ENCODE assay signal across 1 cellular context in genomic region chr12:25692115-25693035, GRCh38.
TF ChIP-seq lines count a peak whose summit lies in the region.

No MANE protein-coding gene starts in this region.

TF ChIP-seq in HEK293, 187 proteins besides CTCF, POLR2A, EP300 and RAD21 (continued from another document and continues in another):
- TF ChIP-seq, protein P1, sequence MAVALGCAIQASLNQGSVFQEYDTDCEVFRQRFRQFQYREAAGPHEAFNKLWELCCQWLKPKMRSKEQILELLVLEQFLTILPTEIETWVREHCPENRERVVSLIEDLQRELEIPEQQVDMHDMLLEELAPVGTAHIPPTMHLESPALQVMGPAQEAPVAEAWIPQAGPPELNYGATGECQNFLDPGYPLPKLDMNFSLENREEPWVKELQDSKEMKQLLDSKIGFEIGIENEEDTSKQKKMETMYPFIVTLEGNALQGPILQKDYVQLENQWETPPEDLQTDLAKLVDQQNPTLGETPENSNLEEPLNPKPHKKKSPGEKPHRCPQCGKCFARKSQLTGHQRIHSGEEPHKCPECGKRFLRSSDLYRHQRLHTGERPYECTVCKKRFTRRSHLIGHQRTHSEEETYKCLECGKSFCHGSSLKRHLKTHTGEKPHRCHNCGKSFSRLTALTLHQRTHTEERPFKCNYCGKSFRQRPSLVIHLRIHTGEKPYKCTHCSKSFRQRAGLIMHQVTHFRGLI (tag by site-specific recombination; IDR thresholded peaks at IDR 0.05), result no peak; the same call in 1 of the 2 replicates
- TF ChIP-seq, protein P2, sequence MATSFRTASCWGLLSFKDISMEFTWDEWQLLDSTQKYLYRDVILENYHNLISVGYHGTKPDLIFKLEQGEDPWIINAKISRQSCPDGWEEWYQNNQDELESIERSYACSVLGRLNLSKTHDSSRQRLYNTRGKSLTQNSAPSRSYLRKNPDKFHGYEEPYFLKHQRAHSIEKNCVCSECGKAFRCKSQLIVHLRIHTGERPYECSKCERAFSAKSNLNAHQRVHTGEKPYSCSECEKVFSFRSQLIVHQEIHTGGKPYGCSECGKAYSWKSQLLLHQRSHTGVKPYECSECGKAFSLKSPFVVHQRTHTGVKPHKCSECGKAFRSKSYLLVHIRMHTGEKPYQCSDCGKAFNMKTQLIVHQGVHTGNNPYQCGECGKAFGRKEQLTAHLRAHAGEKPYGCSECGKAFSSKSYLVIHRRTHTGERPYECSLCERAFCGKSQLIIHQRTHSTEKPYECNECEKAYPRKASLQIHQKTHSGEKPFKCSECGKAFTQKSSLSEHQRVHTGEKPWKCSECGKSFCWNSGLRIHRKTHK (tag by site-specific recombination; IDR thresholded peaks at IDR 0.05), result no peak
- no peak for TF ChIP-seq ZNF677 (tag by site-specific recombination; IDR thresholded peaks at IDR 0.05)
- TF ChIP-seq SP3 (tag by site-specific recombination; IDR thresholded peaks at IDR 0.05), result no peak
- TF ChIP-seq ZNF571 (tag by site-specific recombination; IDR thresholded peaks at IDR 0.05), result no peak
- no peak for TF ChIP-seq ZBTB11 (tag by site-specific recombination; conservative IDR thresholded peaks at IDR 0.05; ENCODE audit: low read depth)
- TF ChIP-seq GLI2 (tag by site-specific recombination; IDR thresholded peaks at IDR 0.05; ENCODE audit: borderline replicate concordance, low read depth), result 0 out of 2 replicates have a peak, but pooled peaks have one; percentile 51
- TF ChIP-seq ZNF391 (tag by site-specific recombination; IDR thresholded peaks at IDR 0.05; ENCODE audit: borderline replicate concordance, low read depth), result no peak
- no peak for TF ChIP-seq ZNF132 (tag by site-specific recombination; IDR thresholded peaks at IDR 0.05; ENCODE audit: borderline replicate concordance)
- no peak for TF ChIP-seq BCL11B (tag by site-specific recombination; IDR thresholded peaks at IDR 0.05; ENCODE audit: low read depth)
- TF ChIP-seq PRDM6 (tag by site-specific recombination; IDR thresholded peaks at IDR 0.05), result peak; percentile 88
- no peak for TF ChIP-seq ZNF785 (tag by site-specific recombination; IDR thresholded peaks at IDR 0.05)
- TF ChIP-seq, protein P3, sequence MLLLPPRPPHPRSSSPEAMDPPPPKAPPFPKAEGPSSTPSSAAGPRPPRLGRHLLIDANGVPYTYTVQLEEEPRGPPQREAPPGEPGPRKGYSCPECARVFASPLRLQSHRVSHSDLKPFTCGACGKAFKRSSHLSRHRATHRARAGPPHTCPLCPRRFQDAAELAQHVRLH (tag by site-specific recombination; IDR thresholded peaks at IDR 0.05), result no peak
- TF ChIP-seq, protein P4, sequence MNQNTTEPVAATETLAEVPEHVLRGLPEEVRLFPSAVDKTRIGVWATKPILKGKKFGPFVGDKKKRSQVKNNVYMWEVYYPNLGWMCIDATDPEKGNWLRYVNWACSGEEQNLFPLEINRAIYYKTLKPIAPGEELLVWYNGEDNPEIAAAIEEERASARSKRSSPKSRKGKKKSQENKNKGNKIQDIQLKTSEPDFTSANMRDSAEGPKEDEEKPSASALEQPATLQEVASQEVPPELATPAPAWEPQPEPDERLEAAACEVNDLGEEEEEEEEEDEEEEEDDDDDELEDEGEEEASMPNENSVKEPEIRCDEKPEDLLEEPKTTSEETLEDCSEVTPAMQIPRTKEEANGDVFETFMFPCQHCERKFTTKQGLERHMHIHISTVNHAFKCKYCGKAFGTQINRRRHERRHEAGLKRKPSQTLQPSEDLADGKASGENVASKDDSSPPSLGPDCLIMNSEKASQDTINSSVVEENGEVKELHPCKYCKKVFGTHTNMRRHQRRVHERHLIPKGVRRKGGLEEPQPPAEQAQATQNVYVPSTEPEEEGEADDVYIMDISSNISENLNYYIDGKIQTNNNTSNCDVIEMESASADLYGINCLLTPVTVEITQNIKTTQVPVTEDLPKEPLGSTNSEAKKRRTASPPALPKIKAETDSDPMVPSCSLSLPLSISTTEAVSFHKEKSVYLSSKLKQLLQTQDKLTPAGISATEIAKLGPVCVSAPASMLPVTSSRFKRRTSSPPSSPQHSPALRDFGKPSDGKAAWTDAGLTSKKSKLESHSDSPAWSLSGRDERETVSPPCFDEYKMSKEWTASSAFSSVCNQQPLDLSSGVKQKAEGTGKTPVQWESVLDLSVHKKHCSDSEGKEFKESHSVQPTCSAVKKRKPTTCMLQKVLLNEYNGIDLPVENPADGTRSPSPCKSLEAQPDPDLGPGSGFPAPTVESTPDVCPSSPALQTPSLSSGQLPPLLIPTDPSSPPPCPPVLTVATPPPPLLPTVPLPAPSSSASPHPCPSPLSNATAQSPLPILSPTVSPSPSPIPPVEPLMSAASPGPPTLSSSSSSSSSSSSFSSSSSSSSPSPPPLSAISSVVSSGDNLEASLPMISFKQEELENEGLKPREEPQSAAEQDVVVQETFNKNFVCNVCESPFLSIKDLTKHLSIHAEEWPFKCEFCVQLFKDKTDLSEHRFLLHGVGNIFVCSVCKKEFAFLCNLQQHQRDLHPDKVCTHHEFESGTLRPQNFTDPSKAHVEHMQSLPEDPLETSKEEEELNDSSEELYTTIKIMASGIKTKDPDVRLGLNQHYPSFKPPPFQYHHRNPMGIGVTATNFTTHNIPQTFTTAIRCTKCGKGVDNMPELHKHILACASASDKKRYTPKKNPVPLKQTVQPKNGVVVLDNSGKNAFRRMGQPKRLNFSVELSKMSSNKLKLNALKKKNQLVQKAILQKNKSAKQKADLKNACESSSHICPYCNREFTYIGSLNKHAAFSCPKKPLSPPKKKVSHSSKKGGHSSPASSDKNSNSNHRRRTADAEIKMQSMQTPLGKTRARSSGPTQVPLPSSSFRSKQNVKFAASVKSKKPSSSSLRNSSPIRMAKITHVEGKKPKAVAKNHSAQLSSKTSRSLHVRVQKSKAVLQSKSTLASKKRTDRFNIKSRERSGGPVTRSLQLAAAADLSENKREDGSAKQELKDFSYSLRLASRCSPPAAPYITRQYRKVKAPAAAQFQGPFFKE (tag by site-specific recombination; IDR thresholded peaks at IDR 0.05; ENCODE audit: borderline replicate concordance), result no peak
- TF ChIP-seq, protein P5, sequence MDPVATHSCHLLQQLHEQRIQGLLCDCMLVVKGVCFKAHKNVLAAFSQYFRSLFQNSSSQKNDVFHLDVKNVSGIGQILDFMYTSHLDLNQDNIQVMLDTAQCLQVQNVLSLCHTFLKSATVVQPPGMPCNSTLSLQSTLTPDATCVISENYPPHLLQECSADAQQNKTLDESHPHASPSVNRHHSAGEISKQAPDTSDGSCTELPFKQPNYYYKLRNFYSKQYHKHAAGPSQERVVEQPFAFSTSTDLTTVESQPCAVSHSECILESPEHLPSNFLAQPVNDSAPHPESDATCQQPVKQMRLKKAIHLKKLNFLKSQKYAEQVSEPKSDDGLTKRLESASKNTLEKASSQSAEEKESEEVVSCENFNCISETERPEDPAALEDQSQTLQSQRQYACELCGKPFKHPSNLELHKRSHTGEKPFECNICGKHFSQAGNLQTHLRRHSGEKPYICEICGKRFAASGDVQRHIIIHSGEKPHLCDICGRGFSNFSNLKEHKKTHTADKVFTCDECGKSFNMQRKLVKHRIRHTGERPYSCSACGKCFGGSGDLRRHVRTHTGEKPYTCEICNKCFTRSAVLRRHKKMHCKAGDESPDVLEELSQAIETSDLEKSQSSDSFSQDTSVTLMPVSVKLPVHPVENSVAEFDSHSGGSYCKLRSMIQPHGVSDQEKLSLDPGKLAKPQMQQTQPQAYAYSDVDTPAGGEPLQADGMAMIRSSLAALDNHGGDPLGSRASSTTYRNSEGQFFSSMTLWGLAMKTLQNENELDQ (tag by site-specific recombination; IDR thresholded peaks at IDR 0.05; ENCODE audit: low read depth), result no peak
- TF ChIP-seq ZNF18 (tag by site-specific recombination; IDR thresholded peaks at IDR 0.05), result peak; percentile 76
- TF ChIP-seq ZNF558 (tag by site-specific recombination; IDR thresholded peaks at IDR 0.05), result peak; percentile 31; the same call in 1 of the 2 replicates
- no peak for TF ChIP-seq ZNF174 (tag by site-specific recombination; IDR thresholded peaks at IDR 0.05)
- peak; percentile 72 for TF ChIP-seq KLF1 (tag by site-specific recombination; IDR thresholded peaks at IDR 0.05)
- TF ChIP-seq ZBTB7A (tag by site-specific recombination; IDR thresholded peaks at IDR 0.05; ENCODE audit: low read depth), result no peak
- no peak for TF ChIP-seq ZFP3 (tag by site-specific recombination; IDR thresholded peaks at IDR 0.05; ENCODE audit: low read depth)
- TF ChIP-seq ZNF140 (tag by site-specific recombination; IDR thresholded peaks at IDR 0.05), result no peak
- TF ChIP-seq ZSCAN30 (tag by site-specific recombination; IDR thresholded peaks at IDR 0.05), result peak; percentile 47; the same call in 1 of the 2 replicates
- TF ChIP-seq OSR2 (tag by site-specific recombination; IDR thresholded peaks at IDR 0.05), result peak; percentile 67
- no peak for TF ChIP-seq ZNF837 (tag by site-specific recombination; IDR thresholded peaks at IDR 0.05)
- 0 out of 2 replicates have a peak, but pooled peaks have one; percentile 52 for TF ChIP-seq ZNF596 (tag by site-specific recombination; IDR thresholded peaks at IDR 0.05)
- TF ChIP-seq, protein P6, sequence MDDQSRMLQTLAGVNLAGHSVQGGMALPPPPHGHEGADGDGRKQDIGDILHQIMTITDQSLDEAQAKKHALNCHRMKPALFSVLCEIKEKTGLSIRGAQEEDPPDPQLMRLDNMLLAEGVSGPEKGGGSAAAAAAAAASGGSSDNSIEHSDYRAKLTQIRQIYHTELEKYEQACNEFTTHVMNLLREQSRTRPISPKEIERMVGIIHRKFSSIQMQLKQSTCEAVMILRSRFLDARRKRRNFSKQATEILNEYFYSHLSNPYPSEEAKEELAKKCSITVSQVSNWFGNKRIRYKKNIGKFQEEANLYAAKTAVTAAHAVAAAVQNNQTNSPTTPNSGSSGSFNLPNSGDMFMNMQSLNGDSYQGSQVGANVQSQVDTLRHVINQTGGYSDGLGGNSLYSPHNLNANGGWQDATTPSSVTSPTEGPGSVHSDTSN (CRISPR knock-in tag; IDR thresholded peaks at IDR 0.05), result no peak
- peak; percentile 95 for TF ChIP-seq IKZF3 (tag by site-specific recombination; IDR thresholded peaks at IDR 0.05)
- TF ChIP-seq, protein P7, sequence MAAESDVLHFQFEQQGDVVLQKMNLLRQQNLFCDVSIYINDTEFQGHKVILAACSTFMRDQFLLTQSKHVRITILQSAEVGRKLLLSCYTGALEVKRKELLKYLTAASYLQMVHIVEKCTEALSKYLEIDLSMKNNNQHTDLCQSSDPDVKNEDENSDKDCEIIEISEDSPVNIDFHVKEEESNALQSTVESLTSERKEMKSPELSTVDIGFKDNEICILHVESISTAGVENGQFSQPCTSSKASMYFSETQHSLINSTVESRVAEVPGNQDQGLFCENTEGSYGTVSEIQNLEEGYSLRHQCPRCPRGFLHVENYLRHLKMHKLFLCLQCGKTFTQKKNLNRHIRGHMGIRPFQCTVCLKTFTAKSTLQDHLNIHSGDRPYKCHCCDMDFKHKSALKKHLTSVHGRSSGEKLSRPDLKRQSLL (tag by site-specific recombination; IDR thresholded peaks at IDR 0.05), result peak; percentile 50; the same call in 1 of the 2 replicates
- TF ChIP-seq ZNF513 (tag by site-specific recombination; IDR thresholded peaks at IDR 0.05), result no peak
- TF ChIP-seq ZNF585B (tag by site-specific recombination; IDR thresholded peaks at IDR 0.05), result no peak
- TF ChIP-seq KLF10 (tag by site-specific recombination; IDR thresholded peaks at IDR 0.05), result peak; percentile 64; the same call in 1 of the 2 replicates
- TF ChIP-seq ZNF768 (tag by site-specific recombination; IDR thresholded peaks at IDR 0.05), result no peak
